In the genomic region with DNA sequence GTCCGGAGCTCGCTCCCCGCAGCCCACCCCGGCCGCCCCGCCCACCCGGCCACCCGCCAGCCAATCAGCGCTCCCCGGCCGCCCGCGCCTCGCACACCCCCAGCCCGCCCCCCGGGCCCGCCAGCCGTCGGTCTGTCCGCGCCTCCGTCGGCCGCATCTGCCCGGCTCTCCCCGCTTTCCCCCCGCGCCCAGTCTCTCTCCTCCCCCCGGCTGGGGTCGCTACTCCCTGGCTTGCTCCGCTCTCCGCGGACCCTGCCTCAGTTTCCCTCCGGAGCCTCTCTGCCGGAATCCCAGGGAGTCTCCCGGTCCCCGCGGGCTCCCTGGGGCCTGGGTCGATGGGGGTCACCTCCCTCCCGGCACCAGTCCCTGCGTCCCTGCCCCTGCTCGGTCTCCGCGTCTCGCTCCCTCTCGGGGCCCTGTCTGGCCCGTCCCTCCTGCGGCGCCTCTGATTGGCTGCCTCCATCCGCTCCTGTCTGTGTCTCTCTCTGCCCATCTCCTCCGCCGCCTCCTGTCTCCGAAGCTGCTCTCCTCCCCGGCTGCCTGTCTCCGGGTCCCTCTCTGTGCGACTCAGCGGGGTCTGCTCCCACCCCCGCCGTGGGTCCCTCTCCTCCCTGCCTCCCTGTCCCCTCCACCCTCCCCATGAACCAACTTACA, we compare ENCODE assay signal across 9 cellular contexts. TPM values are rescaled to one million over a fixed set of nuclear protein-coding genes. Genes with fewer than 3 reads are reported as not detected.
DNase-seq lines count a peak whose midpoint lies in the region; ATAC-seq and TF ChIP-seq lines count a peak whose summit lies in the region.
"Had no signal": no experiment of that assay in that cellular context is flagged by ENCODE, and none has a peak within 500 bp of the region (broad histone marks: within the 10 kb centered on the region; RNA-seq: fewer than 3 reads in every experiment).

No MANE protein-coding gene starts in this region.

- H3K36me3 ChIP-seq in A673 (ENCODE audit: insufficient read depth, low read length, poor library complexity, severe bottlenecking) (no peaks in the 10 kb centered on the region), Peyer's patch (no peaks in the 10 kb centered on the region), breast epithelium (no peaks in the 10 kb centered on the region), left lung (no peaks in the 10 kb centered on the region)

- H3K27ac ChIP-seq in A673 (ENCODE audit: low read depth, low read length, poor library complexity, severe bottlenecking) (no peak overlapping the region), Peyer's patch (no peak overlapping the region), breast epithelium (peak overlapping the region in 1 of 2 donors; percentile 2), left lung (no peak overlapping the region)

- no peaks in the 10 kb centered on the region for H3K9me3 ChIP-seq in A673 (ENCODE audit: low read depth, low read length, poor library complexity, severe bottlenecking)
- H3K9me3 ChIP-seq in Peyer's patch, result no peaks in the 10 kb centered on the region
- no peaks in the 10 kb centered on the region for H3K9me3 ChIP-seq in breast epithelium
- no peaks in the 10 kb centered on the region for H3K9me3 ChIP-seq in left lung

- TF ChIP-seq POLR2A in Peyer's patch (IDR thresholded peaks at IDR 0.05) (no peak), breast epithelium (IDR thresholded peaks at IDR 0.05) (no peak)

- CTCF ChIA-PET in A673 (lab: Charles Lee), result interaction anchor here (0.6 kb wide), 1 partner anchor 165 kb away, joined by 10 read pairs; no protein-coding TSS in a partner anchor

- H3K4me1 ChIP-seq in A673 (ENCODE audit: insufficient read depth, low read length, poor library complexity, severe bottlenecking), result no peaks in the 10 kb centered on the region
- H3K4me1 ChIP-seq in Peyer's patch, result peaks cover 0 to 25% (median 8%) of the 10 kb centered on the region in 4 donors
- peaks cover 4 to 6% of the 10 kb centered on the region in 2 donors for H3K4me1 ChIP-seq in breast epithelium
- peaks cover 5 to 11% of the 10 kb centered on the region in 2 donors for H3K4me1 ChIP-seq in left lung

- peaks cover 15% of the 10 kb centered on the region for H3K27me3 ChIP-seq in A673 (replicated peaks; ENCODE audit: insufficient read depth, low read depth, low read length, poor library complexity)
- H3K27me3 ChIP-seq in Peyer's patch, result peaks cover 0 to 47% of the 10 kb centered on the region in 2 donors
- H3K27me3 ChIP-seq in breast epithelium, result peaks cover 16 to 62% of the 10 kb centered on the region in 2 donors
- peaks cover 32 to 81% of the 10 kb centered on the region in 2 donors for H3K27me3 ChIP-seq in left lung

- DNase-seq in A673 (ENCODE audit: low spot score) (peak; percentile 77), GM20000 (ENCODE audit: low spot score) (peak; percentile 72), Peyer's patch (no peak), breast epithelium (ENCODE audit: low spot score in 2 of 2) (no peak), left lung (no peak), DMS153 (lab: John Stamatoyannopoulos, UW) (no peak), hippocampal formation (lab: John Stamatoyannopoulos, UW) (no peak)

- BruUV-seq in A673 (replicated peaks; lab: Mats Ljungman, UMichigan), result no TSS peak

- intact Hi-C loops in A673 (cut with micrococcal nuclease; ENCODE audit: unreplicated experiment), result no loop called here
- intact Hi-C loops in breast epithelium (cut with DNase I; ENCODE audit: low total_unique reads), result no loop called here
- intact Hi-C loops in left lung (cut with DNase I), result no loop called here

- POLR2A ChIA-PET in A673 (lab: Charles Lee; ENCODE audit: low non-redundant PET), result no interaction called here

- H3K4me3 ChIP-seq in A673 (ENCODE audit: low read depth, low read length, poor library complexity, severe bottlenecking) (peak overlapping the region; percentile 45), Peyer's patch (peak overlapping the region in 3 of 4 donors; percentile 36 to 44 (median 42)), breast epithelium (peak overlapping the region; percentile 9 to 64 (median 45)), left lung (no peak overlapping the region)

- no peak for TF ChIP-seq CTCF in A673 (conservative IDR thresholded peaks at IDR 0.05; ENCODE audit: low read depth, low read length)
- no peak for TF ChIP-seq CTCF in GM20000 (IDR thresholded peaks at IDR 0.05; ENCODE audit: extremely low read depth, missing control alignments)
- TF ChIP-seq CTCF in Peyer's patch (IDR thresholded peaks at IDR 0.05), result no peak
- TF ChIP-seq CTCF in breast epithelium (IDR thresholded peaks at IDR 0.05), result no peak
- no peak for TF ChIP-seq CTCF in left lung (IDR thresholded peaks at IDR 0.05)

- ATAC-seq in left lung (peak; percentile 34), GM18511 (IDR thresholded peaks at IDR 0.05; ENCODE audit: unreplicated experiment) (no peak)

RNA-seq across cellular contexts. Expression of a gene that starts 0.5 kb away (rescaled TPM):
- total RNA-seq in A673 (2021) (0.42 and 0.47 TPM in 2 replicates), Peyer's patch (not detected), breast epithelium (1 to 10 TPM in 1 of 3 donors, under 1 TPM in 1, not detected in 1; 0.29 to 1.3 TPM), left lung (under 1 TPM; 0.10 to 0.44 TPM)

RNA-seq across cellular contexts. Expression of a gene that starts 6.7 kb away (rescaled TPM):
- total RNA-seq in A673 (2021) (not detected in 2 replicates), Peyer's patch (not detected), breast epithelium (not detected), left lung (not detected)
- total RNA-seq: temporal lobe had no signal

RNA-seq across cellular contexts. Expression of a gene that starts 6.8 kb away (rescaled TPM):
- not detected in 2 replicates for total RNA-seq in A673 (2021)
- total RNA-seq in Peyer's patch, result not detected
- not detected for total RNA-seq in breast epithelium
- total RNA-seq in left lung, result 1 to 10 TPM in 1 of 2 donors, not detected in 1; 9.3 TPM

RNA-seq across cellular contexts. Expression of a gene that starts 14.3 kb away (rescaled TPM):
- total RNA-seq in A673 (2021) (0.42 and 0.69 TPM in 2 replicates), Peyer's patch (10 to 100 TPM; 19.8 to 75.8 (median 61.6) TPM), breast epithelium (10 to 100 TPM in 1 of 3 donors, 1 to 10 TPM in 2; 4.5 to 12.7 (median 9.8) TPM), left lung (10 to 100 TPM; 25.3 to 33.9 TPM)
- total RNA-seq: temporal lobe had no signal

RNA-seq across cellular contexts. Expression of a gene that starts 15.3 kb away (rescaled TPM):
- 0.48 TPM in 1 of 2 replicates, not detected in the other for total RNA-seq in A673 (2021)
- not detected for total RNA-seq in Peyer's patch
- 1 to 10 TPM in 1 of 3 donors, under 1 TPM in 1, not detected in 1; 0.73 to 1.3 TPM for total RNA-seq in breast epithelium
- under 1 TPM in 1 of 2 donors, not detected in 1; 0.24 TPM for total RNA-seq in left lung

Comparison
In these comparisons a context has a peak if more than half of its experiments do, and no peak if none do; other contexts are left out.
1. DNase-seq: peak in A673 (single experiment) and GM20000 (single experiment); none in Peyer's patch (0 of 3), breast epithelium (0 of 2), left lung (0 of 2), DMS153 (single experiment) and hippocampal formation (0 of 2).
2. H3K4me3 ChIP-seq: peak in A673 (single experiment), Peyer's patch (3 of 4) and breast epithelium (3 of 3); none in left lung (0 of 2).